ENCODE assay signal across 9 cellular contexts in the genomic region with DNA sequence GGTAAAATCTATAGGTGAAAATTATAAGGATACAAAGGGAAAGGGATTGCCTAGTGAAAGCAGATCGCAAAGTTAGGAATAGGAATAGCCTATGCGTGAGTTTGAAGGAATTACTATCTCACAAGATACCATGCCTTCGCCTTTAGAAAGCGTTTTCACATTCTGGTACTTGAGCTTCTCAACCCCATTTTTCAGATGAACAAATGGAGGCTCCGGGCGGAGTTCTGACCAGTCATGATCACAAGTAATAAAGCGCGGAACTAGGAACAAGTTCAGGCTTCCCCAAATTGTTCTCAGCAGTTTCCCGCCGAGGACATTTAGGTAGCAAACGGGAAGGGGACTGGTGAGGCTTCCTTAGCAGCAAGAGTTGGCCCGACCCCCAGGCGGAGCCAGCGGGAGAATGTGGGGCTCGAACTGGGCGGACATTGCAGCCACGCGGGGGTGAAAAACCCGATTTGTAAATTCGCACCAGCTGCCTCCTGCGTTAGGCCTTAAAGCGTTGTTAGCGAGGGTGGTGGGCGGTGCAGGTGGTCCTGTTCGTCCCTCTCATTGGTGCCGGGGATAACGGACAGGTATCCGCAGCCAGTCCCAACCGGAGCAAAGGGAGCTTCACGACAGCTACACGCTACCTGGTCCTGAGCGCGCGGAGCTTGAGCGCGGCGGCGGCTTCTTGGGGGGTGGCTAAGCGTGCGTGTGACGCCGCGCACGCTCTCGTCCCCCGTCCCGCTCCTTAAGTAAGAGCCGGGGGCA. TPM values are rescaled to one million over a fixed set of nuclear protein-coding genes. Genes with fewer than 3 reads are reported as not detected.
DNase-seq lines count a peak whose midpoint lies in the region; ATAC-seq and TF ChIP-seq lines count a peak whose summit lies in the region.
"Had no signal": no experiment of that assay in that cellular context is flagged by ENCODE, and none has a peak within 500 bp of the region (broad histone marks: within the 10 kb centered on the region; RNA-seq: fewer than 3 reads in every experiment).

No MANE protein-coding gene starts in this region.

- peak in 2 of 4 donors; percentile 11 to 18 for TF ChIP-seq POLR2A in esophagus squamous epithelium (IDR thresholded peaks at IDR 0.05)

- no peaks in the 10 kb centered on the region for H3K27me3 ChIP-seq in esophagus squamous epithelium
- H3K27me3 ChIP-seq in muscle layer of duodenum (ENCODE audit: low read depth, low read length), result no peaks in the 10 kb centered on the region

- H3K4me1 ChIP-seq in esophagus squamous epithelium (peaks cover 0 to 27% (median 16%) of the 10 kb centered on the region in 3 donors), muscle layer of duodenum (ENCODE audit: control insufficient read depth in 1 of 2, insufficient read depth in 2 of 2, low read length in 2 of 2) (peaks cover 0 to 18% of the 10 kb centered on the region in 2 donors)

- H3K9me3 ChIP-seq in esophagus squamous epithelium (no peaks in the 10 kb centered on the region), muscle layer of duodenum (ENCODE audit: control insufficient read depth in 1 of 2, low read length in 2 of 2) (no peaks in the 10 kb centered on the region)

- H3K27ac ChIP-seq in esophagus squamous epithelium (peak overlapping the region; percentile 43 to 74 (median 64)), muscle layer of duodenum (ENCODE audit: low read length) (peak overlapping the region; percentile 14)
- H3K27ac ChIP-seq: SK-N-MC had no signal

- DNase-seq in activated T-cell treated with anti-CD3 and anti-CD28 coated beads for 48 hours (ENCODE audit: low read depth) (peak; percentile 80), esophagus squamous epithelium (lab: John Stamatoyannopoulos, UW) (peak; percentile 39), ACHN (no peak)
- peak; percentile 78 for DNase-seq in stimulated activated CD8-positive, alpha-beta memory T cell treated with anti-CD3 and anti-CD28 coated beads, Interleukin-4, amount 100 ng/mL, for 24 hours (ENCODE audit: low read depth)

- TF ChIP-seq CTCF in GM12875 (IDR thresholded peaks at IDR 0.05; ENCODE audit: borderline replicate concordance, insufficient read depth, low read depth, low read length), result no peak
- no peak for TF ChIP-seq CTCF in esophagus squamous epithelium (IDR thresholded peaks at IDR 0.05)

- WGBS in esophagus squamous epithelium, 2 donors, result 16 to 29% methylated on average over 28 to 38 of the region's 48 CpGs

- in situ Hi-C loops in ACHN (cut with HindIII; ENCODE audit: low pct_ligation_motif_present, low pct_unique_long_range_greater_than_20kb, low sequenced_read_pairs), result no loop called here

- H3K4me3 ChIP-seq in GM12875 (ENCODE audit: low read depth, low read length) (peak overlapping the region; percentile 6), esophagus squamous epithelium (peak overlapping the region; percentile 30 to 61 (median 49)), muscle layer of duodenum (ENCODE audit: low read depth in 1 of 2, low read length in 2 of 2) (peak overlapping the region; percentile 64 to 66)
- H3K4me3 ChIP-seq: SK-N-MC had no signal

- intact Hi-C loops in esophagus squamous epithelium (cut with DNase I), result loop anchor here (10.0 kb wide), 1 partner anchor 106 kb away; no protein-coding TSS in a partner anchor

- ATAC-seq in HG03460 (IDR thresholded peaks at IDR 0.05; ENCODE audit: unreplicated experiment), result peak; percentile 66
- no peak for ATAC-seq in HG03457 (IDR thresholded peaks at IDR 0.05; ENCODE audit: unreplicated experiment)

- H3K36me3 ChIP-seq in esophagus squamous epithelium (peaks cover 0 to 8% (median 0%) of the 10 kb centered on the region in 3 donors), muscle layer of duodenum (ENCODE audit: control insufficient read depth in 1 of 2, insufficient read depth in 2 of 2, low read length in 2 of 2) (peaks cover 0 to 15% of the 10 kb centered on the region in 2 donors)

RNA-seq across cellular contexts. Expression of a gene that starts 15.4 kb away (rescaled TPM):
- total RNA-seq in esophagus squamous epithelium, result 1 to 10 TPM in 3 of 4 donors, under 1 TPM in 1; 0.91 to 3.8 (median 2.0) TPM

RNA-seq across cellular contexts. Expression of a gene that starts 25.4 kb away (rescaled TPM):
- 1 to 10 TPM in 2 of 4 donors, not detected in 2; 2.3 to 5.7 TPM for total RNA-seq in esophagus squamous epithelium

RNA-seq across cellular contexts. Expression of a gene that starts 34.7 kb away (rescaled TPM):
- 1 to 10 TPM; 4.6 to 8.8 (median 5.9) TPM for total RNA-seq in esophagus squamous epithelium

RNA-seq across cellular contexts. Expression of a gene that starts 34.9 kb away (rescaled TPM):
- 10 to 100 TPM; 15.2 to 29.8 (median 18.5) TPM for total RNA-seq in esophagus squamous epithelium

RNA-seq across cellular contexts. Expression of a gene that starts 44.8 kb away (rescaled TPM):
- not detected for total RNA-seq in esophagus squamous epithelium

Comparison
In these comparisons a context has a peak if more than half of its experiments do, and no peak if none do; other contexts are left out.
1. H3K4me3 ChIP-seq: peak in every context shown above with its lines; median percentile 65 in muscle layer of duodenum; 49 in esophagus squamous epithelium; 6 in GM12875.